Comparison of ENCODE assay signal across 2 cellular contexts in the genomic region with DNA sequence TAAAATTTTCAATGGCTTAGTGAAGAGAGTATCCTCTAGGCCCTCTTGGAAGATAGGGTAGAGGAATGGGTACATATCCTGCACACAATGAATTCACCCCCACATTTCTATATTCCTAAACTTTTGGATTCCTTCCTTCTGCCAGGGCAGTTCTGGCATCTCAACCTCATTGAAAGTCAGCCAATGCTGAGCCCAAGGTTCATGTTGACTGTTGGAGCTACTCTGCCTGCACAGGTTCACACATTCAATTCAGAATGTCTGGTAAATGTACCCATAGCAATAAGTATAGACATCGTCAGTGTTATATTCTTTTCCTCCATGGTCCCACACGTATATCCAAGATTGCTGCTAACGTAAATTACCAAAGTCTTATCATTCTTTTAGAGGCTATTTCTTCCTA.
TF ChIP-seq lines count a peak whose summit lies in the region.

No MANE protein-coding gene starts in this region.

TF ChIP-seq in HepG2, 621 proteins besides CTCF, POLR2A, EP300 and RAD21 (continued from another document):
- TF ChIP-seq, protein P1, sequence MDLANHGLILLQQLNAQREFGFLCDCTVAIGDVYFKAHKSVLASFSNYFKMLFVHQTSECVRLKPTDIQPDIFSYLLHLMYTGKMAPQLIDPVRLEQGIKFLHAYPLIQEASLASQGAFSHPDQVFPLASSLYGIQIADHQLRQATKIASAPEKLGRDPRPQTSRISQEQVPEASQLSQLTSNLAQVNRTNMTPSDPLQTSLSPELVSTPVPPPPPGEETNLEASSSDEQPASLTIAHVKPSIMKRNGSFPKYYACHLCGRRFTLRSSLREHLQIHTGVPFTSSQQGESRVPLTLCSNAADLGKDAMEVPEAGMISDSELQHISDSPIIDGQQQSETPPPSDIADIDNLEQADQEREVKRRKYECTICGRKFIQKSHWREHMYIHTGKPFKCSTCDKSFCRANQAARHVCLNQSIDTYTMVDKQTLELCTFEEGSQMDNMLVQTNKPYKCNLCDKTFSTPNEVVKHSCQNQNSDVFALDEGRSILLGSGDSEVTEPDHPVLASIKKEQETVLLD (CRISPR knock-in tag; IDR thresholded peaks at IDR 0.05; ENCODE audit: low read depth) = no peak
- no peak for TF ChIP-seq ZNF230 (CRISPR knock-in tag; IDR thresholded peaks at IDR 0.05)
- TF ChIP-seq, protein P2, sequence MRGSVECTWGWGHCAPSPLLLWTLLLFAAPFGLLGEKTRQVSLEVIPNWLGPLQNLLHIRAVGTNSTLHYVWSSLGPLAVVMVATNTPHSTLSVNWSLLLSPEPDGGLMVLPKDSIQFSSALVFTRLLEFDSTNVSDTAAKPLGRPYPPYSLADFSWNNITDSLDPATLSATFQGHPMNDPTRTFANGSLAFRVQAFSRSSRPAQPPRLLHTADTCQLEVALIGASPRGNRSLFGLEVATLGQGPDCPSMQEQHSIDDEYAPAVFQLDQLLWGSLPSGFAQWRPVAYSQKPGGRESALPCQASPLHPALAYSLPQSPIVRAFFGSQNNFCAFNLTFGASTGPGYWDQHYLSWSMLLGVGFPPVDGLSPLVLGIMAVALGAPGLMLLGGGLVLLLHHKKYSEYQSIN (CRISPR knock-in tag; IDR thresholded peaks at IDR 0.05; ENCODE audit: borderline replicate concordance) = no peak
- TF ChIP-seq ZSCAN29 (CRISPR knock-in tag; conservative IDR thresholded peaks at IDR 0.05) = no peak
- no peak for TF ChIP-seq MAFK (conservative IDR thresholded peaks at IDR 0.05 in 1 of 2, IDR thresholded peaks at IDR 0.05 in 1 of 2; ENCODE audit: low read length in 2 of 2)
- no peak for TF ChIP-seq ZNF788 (CRISPR knock-in tag; IDR thresholded peaks at IDR 0.05; ENCODE audit: borderline replicate concordance)
- TF ChIP-seq ZNF672 (CRISPR knock-in tag; IDR thresholded peaks at IDR 0.05) = no peak
- TF ChIP-seq ZNF569 (CRISPR knock-in tag; IDR thresholded peaks at IDR 0.05; ENCODE audit: borderline replicate concordance) = no peak
- no peak for TF ChIP-seq ZNF160 (CRISPR knock-in tag; IDR thresholded peaks at IDR 0.05)
- TF ChIP-seq, protein P3, sequence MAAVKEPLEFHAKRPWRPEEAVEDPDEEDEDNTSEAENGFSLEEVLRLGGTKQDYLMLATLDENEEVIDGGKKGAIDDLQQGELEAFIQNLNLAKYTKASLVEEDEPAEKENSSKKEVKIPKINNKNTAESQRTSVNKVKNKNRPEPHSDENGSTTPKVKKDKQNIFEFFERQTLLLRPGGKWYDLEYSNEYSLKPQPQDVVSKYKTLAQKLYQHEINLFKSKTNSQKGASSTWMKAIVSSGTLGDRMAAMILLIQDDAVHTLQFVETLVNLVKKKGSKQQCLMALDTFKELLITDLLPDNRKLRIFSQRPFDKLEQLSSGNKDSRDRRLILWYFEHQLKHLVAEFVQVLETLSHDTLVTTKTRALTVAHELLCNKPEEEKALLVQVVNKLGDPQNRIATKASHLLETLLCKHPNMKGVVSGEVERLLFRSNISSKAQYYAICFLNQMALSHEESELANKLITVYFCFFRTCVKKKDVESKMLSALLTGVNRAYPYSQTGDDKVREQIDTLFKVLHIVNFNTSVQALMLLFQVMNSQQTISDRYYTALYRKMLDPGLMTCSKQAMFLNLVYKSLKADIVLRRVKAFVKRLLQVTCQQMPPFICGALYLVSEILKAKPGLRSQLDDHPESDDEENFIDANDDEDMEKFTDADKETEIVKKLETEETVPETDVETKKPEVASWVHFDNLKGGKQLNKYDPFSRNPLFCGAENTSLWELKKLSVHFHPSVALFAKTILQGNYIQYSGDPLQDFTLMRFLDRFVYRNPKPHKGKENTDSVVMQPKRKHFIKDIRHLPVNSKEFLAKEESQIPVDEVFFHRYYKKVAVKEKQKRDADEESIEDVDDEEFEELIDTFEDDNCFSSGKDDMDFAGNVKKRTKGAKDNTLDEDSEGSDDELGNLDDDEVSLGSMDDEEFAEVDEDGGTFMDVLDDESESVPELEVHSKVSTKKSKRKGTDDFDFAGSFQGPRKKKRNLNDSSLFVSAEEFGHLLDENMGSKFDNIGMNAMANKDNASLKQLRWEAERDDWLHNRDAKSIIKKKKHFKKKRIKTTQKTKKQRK (IDR thresholded peaks at IDR 0.05; ENCODE audit: low read length) = no peak
- TF ChIP-seq ZNF143 (CRISPR knock-in tag; IDR thresholded peaks at IDR 0.05) = no peak
- TF ChIP-seq, protein P4, sequence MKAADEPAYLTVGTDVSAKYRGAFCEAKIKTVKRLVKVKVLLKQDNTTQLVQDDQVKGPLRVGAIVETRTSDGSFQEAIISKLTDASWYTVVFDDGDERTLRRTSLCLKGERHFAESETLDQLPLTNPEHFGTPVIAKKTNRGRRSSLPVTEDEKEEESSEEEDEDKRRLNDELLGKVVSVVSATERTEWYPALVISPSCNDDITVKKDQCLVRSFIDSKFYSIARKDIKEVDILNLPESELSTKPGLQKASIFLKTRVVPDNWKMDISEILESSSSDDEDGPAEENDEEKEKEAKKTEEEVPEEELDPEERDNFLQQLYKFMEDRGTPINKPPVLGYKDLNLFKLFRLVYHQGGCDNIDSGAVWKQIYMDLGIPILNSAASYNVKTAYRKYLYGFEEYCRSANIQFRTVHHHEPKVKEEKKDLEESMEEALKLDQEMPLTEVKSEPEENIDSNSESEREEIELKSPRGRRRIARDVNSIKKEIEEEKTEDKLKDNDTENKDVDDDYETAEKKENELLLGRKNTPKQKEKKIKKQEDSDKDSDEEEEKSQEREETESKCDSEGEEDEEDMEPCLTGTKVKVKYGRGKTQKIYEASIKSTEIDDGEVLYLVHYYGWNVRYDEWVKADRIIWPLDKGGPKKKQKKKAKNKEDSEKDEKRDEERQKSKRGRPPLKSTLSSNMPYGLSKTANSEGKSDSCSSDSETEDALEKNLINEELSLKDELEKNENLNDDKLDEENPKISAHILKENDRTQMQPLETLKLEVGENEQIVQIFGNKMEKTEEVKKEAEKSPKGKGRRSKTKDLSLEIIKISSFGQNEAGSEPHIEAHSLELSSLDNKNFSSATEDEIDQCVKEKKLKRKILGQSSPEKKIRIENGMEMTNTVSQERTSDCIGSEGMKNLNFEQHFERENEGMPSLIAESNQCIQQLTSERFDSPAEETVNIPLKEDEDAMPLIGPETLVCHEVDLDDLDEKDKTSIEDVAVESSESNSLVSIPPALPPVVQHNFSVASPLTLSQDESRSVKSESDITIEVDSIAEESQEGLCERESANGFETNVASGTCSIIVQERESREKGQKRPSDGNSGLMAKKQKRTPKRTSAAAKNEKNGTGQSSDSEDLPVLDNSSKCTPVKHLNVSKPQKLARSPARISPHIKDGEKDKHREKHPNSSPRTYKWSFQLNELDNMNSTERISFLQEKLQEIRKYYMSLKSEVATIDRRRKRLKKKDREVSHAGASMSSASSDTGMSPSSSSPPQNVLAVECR (CRISPR knock-in tag; IDR thresholded peaks at IDR 0.05; ENCODE audit: borderline replicate concordance) = no peak
- TF ChIP-seq, protein P5, sequence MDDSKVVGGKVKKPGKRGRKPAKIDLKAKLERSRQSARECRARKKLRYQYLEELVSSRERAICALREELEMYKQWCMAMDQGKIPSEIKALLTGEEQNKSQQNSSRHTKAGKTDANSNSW (CRISPR knock-in tag; IDR thresholded peaks at IDR 0.05; ENCODE audit: borderline replicate concordance) = no peak

TF ChIP-seq in GM23338, 12 proteins besides CTCF, POLR2A, EP300 and RAD21 (continued from another document):
- TF ChIP-seq, protein P6, sequence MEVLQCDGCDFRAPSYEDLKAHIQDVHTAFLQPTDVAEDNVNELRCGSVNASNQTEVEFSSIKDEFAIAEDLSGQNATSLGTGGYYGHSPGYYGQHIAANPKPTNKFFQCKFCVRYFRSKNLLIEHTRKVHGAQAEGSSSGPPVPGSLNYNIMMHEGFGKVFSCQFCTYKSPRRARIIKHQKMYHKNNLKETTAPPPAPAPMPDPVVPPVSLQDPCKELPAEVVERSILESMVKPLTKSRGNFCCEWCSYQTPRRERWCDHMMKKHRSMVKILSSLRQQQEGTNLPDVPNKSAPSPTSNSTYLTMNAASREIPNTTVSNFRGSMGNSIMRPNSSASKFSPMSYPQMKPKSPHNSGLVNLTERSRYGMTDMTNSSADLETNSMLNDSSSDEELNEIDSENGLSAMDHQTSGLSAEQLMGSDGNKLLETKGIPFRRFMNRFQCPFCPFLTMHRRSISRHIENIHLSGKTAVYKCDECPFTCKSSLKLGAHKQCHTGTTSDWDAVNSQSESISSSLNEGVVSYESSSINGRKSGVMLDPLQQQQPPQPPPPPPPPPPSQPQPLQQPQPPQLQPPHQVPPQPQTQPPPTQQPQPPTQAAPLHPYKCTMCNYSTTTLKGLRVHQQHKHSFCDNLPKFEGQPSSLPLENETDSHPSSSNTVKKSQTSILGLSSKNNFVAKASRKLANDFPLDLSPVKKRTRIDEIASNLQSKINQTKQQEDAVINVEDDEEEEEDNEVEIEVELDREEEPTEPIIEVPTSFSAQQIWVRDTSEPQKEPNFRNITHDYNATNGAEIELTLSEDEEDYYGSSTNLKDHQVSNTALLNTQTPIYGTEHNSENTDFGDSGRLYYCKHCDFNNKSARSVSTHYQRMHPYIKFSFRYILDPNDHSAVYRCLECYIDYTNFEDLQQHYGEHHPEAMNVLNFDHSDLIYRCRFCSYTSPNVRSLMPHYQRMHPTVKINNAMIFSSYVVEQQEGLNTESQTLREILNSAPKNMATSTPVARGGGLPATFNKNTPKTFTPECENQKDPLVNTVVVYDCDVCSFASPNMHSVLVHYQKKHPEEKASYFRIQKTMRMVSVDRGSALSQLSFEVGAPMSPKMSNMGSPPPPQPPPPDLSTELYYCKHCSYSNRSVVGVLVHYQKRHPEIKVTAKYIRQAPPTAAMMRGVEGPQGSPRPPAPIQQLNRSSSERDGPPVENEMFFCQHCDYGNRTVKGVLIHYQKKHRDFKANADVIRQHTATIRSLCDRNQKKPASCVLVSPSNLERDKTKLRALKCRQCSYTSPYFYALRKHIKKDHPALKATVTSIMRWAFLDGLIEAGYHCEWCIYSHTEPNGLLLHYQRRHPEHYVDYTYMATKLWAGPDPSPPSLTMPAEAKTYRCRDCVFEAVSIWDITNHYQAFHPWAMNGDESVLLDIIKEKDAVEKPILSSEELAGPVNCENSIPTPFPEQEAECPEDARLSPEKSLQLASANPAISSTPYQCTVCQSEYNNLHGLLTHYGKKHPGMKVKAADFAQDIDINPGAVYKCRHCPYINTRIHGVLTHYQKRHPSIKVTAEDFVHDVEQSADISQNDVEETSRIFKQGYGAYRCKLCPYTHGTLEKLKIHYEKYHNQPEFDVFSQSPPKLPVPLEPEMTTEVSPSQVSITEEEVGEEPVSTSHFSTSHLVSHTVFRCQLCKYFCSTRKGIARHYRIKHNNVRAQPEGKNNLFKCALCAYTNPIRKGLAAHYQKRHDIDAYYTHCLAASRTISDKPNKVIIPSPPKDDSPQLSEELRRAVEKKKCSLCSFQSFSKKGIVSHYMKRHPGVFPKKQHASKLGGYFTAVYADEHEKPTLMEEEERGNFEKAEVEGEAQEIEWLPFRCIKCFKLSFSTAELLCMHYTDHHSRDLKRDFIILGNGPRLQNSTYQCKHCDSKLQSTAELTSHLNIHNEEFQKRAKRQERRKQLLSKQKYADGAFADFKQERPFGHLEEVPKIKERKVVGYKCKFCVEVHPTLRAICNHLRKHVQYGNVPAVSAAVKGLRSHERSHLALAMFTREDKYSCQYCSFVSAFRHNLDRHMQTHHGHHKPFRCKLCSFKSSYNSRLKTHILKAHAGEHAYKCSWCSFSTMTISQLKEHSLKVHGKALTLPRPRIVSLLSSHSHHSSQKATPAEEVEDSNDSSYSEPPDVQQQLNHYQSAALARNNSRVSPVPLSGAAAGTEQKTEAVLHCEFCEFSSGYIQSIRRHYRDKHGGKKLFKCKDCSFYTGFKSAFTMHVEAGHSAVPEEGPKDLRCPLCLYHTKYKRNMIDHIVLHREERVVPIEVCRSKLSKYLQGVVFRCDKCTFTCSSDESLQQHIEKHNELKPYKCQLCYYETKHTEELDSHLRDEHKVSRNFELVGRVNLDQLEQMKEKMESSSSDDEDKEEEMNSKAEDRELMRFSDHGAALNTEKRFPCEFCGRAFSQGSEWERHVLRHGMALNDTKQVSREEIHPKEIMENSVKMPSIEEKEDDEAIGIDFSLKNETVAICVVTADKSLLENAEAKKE (CRISPR knock-in tag; IDR thresholded peaks at IDR 0.05) = no peak
- no peak for TF ChIP-seq POLR2AphosphoS5 (IDR thresholded peaks at IDR 0.05; ENCODE audit: low read depth)
- no peak for TF ChIP-seq ZNF114 (CRISPR knock-in tag; IDR thresholded peaks at IDR 0.05)
- no peak for TF ChIP-seq CREB1 (CRISPR knock-in tag; IDR thresholded peaks at IDR 0.05; ENCODE audit: low read depth)
- TF ChIP-seq EZH2 (IDR thresholded peaks at IDR 0.05; ENCODE audit: low read depth, unreplicated experiment) = no peak
- TF ChIP-seq NANOG (IDR thresholded peaks at IDR 0.05; ENCODE audit: borderline replicate concordance) = no peak
